In the genomic region with DNA sequence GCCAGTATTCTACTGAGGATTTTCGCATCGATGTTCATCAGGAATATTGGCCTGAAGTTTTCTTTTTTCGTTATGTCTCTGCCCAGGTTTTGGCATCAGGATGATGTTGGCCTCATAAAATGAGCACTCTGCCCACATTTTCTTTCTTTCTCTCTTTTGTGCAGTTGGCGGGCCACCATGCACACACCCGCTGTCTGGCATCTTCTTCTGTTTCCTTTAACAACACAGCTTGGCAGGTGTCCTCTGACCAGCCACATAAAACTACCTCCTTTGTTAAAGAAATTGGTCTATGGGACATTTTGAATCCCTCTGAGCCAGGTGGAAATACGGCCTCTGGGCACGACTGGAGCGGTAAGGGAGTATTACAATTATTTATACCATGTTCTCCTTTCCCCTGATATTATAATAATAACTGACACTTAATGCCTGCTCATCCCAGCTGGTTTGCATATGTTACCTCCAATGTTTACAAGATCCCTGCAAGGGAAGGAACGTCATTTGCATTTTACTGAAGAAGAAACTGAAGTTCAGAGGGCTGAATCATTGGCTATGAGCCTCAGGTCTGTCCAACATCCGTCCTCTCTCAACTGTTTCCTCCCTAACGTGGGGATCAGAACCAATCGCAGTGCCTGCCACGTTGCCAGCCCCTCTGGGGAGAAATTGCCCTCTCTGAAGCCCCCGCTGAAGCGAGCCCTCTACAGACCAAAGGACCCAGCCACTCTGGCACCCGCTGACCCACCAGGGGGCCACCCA, we compare ENCODE assay signal across 20 cellular contexts.
"Had no signal": no experiment of that assay in that cellular context is flagged by ENCODE, and none has a peak within 500 bp of the region (broad histone marks: within the 10 kb centered on the region; RNA-seq: fewer than 3 reads in every experiment).

No MANE protein-coding gene starts in this region.

- DNase-seq: activated CD4-positive, alpha-beta memory T cell treated with anti-CD3 and anti-CD28 coated beads for 36 hours; activated CD4-positive, alpha-beta T cell treated with anti-CD3 and anti-CD28 coated beads for 36 hours; activated effector memory CD4-positive, alpha-beta T cell treated with Interleukin-2 at 50 U/mL for 16 hours; activated T-cell treated with anti-CD3 and anti-CD28 coated beads, Interleukin-2, amount 50 U/mL, for 4 hours; body of pancreas; cortex of kidney; effector CD4-positive, alpha-beta T cell; gastrocnemius medialis; kidney; left ventricle myocardium inferior; mesenchymal stem cell; right cardiac atrium; stimulated activated naive CD8-positive, alpha-beta T cell treated with anti-CD3 and anti-CD28 coated beads, Interleukin-15, Interleukin-2, amounts not matched to agents 100 U/mL and 50 U/mL, for 24 hours; T-helper 17 cell; upper lobe of left lung; WERI-Rb-1 had no signal

- H3K4me1 Mint-ChIP-seq: activated CD4-positive, alpha-beta T cell treated with anti-CD3 and anti-CD28 coated beads for 36 hours; central memory CD8-positive, alpha-beta T cell had no signal

- H3K4me3 Mint-ChIP-seq: activated CD4-positive, alpha-beta memory T cell treated with anti-CD3 and anti-CD28 coated beads for 36 hours; activated CD4-positive, alpha-beta T cell treated with anti-CD3 and anti-CD28 coated beads for 36 hours; activated T-cell treated with anti-CD3 and anti-CD28 coated beads, Interleukin-2, amount 50 U/mL, for 4 hours; central memory CD8-positive, alpha-beta T cell; natural killer cell treated with Interleukin-12 subunit alpha and Interleukin-12 subunit beta and Interleukin-15 and Interleukin-18, amount 100 ng/mL, for 72 hours; T-helper 17 cell had no signal

- ATAC-seq: activated CD4-positive, alpha-beta T cell treated with anti-CD3 and anti-CD28 coated beads for 36 hours; activated naive CD4-positive, alpha-beta T cell treated with anti-CD3 and anti-CD28 coated beads, Interleukin-2, amount 50 U/mL, for 72 hours; activated T-cell treated with anti-CD3 and anti-CD28 coated beads, Interleukin-2, amount 50 U/mL, for 4 hours; body of pancreas; gastrocnemius medialis; natural killer cell treated with Interleukin-12 subunit alpha and Interleukin-12 subunit beta and Interleukin-15 and Interleukin-18, amount 100 ng/mL, for 72 hours; right cardiac atrium; stimulated activated naive CD8-positive, alpha-beta T cell treated with anti-CD3 and anti-CD28 coated beads, Interleukin-15, Interleukin-2, amounts not matched to agents 100 U/mL and 50 U/mL, for 24 hours; T-helper 17 cell had no signal

- H3K36me3 Mint-ChIP-seq: activated CD4-positive, alpha-beta memory T cell treated with anti-CD3 and anti-CD28 coated beads for 36 hours had no signal

- H3K27ac Mint-ChIP-seq: activated CD4-positive, alpha-beta memory T cell treated with anti-CD3 and anti-CD28 coated beads for 36 hours; activated CD4-positive, alpha-beta T cell treated with anti-CD3 and anti-CD28 coated beads for 36 hours; activated naive CD4-positive, alpha-beta T cell treated with anti-CD3 and anti-CD28 coated beads, Interleukin-2, amount 50 U/mL, for 72 hours; natural killer cell treated with Interleukin-12 subunit alpha and Interleukin-12 subunit beta and Interleukin-15 and Interleukin-18, amount 100 ng/mL, for 72 hours; progenitor cell of endocrine pancreas; T-helper 17 cell had no signal
